In genomic region chr3:159346504-159346903, GRCh38 we compare ENCODE assay signal across 25 cellular contexts.
"Had no signal": no experiment of that assay in that cellular context is flagged by ENCODE, and none has a peak within 500 bp of the region (broad histone marks: within the 10 kb centered on the region; RNA-seq: fewer than 3 reads in every experiment).

No MANE protein-coding gene starts in this region.

- H3K36me3 ChIP-seq: colonic mucosa, esophagus squamous epithelium, gastrocnemius medialis, heart left ventricle, left lung, neutrophil, pancreas, right lobe of liver, thyroid gland, vagina had no signal

- H3K9me3 ChIP-seq: colonic mucosa, esophagus squamous epithelium, gastrocnemius medialis, heart left ventricle, left lung, mucosa of descending colon, neutrophil, pancreas, right lobe of liver, thyroid gland, vagina had no signal

- H3K4me1 ChIP-seq: colonic mucosa, esophagus squamous epithelium, gastrocnemius medialis, heart left ventricle, left lung, pancreas, right lobe of liver, thyroid gland, vagina had no signal

- H2AFZ ChIP-seq: hepatocyte had no signal

- H3K4me2 ChIP-seq: hepatocyte had no signal

- H3K27ac ChIP-seq: colonic mucosa, esophagus squamous epithelium, gastrocnemius medialis, heart left ventricle, hepatocyte, left lung, neutrophil, pancreas, right lobe of liver, thyroid gland, vagina had no signal

- H3K27me3 ChIP-seq: colonic mucosa, esophagus squamous epithelium, gastrocnemius medialis, heart left ventricle, hepatocyte, left lung, neutrophil, pancreas, right lobe of liver, thyroid gland, vagina had no signal

- H3K4me3 ChIP-seq: colonic mucosa, esophagus squamous epithelium, gastrocnemius medialis, heart left ventricle, hepatocyte, left lung, mucosa of descending colon, pancreas, right lobe of liver, thyroid gland, vagina had no signal

- DNase-seq: colonic mucosa; dermis blood vessel endothelial cell; effector memory CD4-positive, alpha-beta T cell; erythroblast; esophagus squamous epithelium; gastrocnemius medialis; heart left ventricle; left cardiac atrium; left lung; mesenchymal stem cell; mucosa of descending colon; naive B cell; pancreas; right lobe of liver; small intestine; stimulated activated CD4-positive, alpha-beta T cell treated with anti-CD3 and anti-CD28 coated beads, Interleukin-15, amount 100 ng/mL, for 24 hours; stimulated activated CD4-positive, alpha-beta T cell treated with anti-CD3 and anti-CD28 coated beads, Interleukin-2, amount 100 ng/mL, for 48 hours; stimulated activated naive CD4-positive, alpha-beta T cell; stimulated activated naive CD8-positive, alpha-beta T cell treated with anti-CD3 and anti-CD28 coated beads, Interleukin-15, amount 100 ng/mL, for 72 hours; thyroid gland; trophoblast cell had no signal

- ATAC-seq: gastrocnemius medialis; heart left ventricle; left cardiac atrium; left lung; mucosa of descending colon; natural killer cell treated with Interleukin-12 subunit alpha and Interleukin-12 subunit beta and Interleukin-15 and Interleukin-18, amount 100 ng/mL, for 72 hours; pancreas; right lobe of liver; stimulated activated naive CD8-positive, alpha-beta T cell treated with anti-CD3 and anti-CD28 coated beads, Interleukin-15, amount 100 ng/mL, for 72 hours had no signal

- H3K79me2 ChIP-seq: hepatocyte had no signal
